17 cellular contexts compared by ENCODE assay signal in genomic region chr2:113056501-113056900, GRCh38. TPM values are rescaled to one million over a fixed set of nuclear protein-coding genes. Genes with fewer than 3 reads are reported as not detected.
"Had no signal": no experiment of that assay in that cellular context is flagged by ENCODE, and none has a peak within 500 bp of the region (broad histone marks: within the 10 kb centered on the region; RNA-seq: fewer than 3 reads in every experiment).

No MANE protein-coding gene starts in this region.

- ATAC-seq: activated T-cell treated with anti-CD3 and anti-CD28 coated beads, Interleukin-2, amount 50 U/mL, for 72 hours; body of pancreas; naive thymus-derived CD8-positive, alpha-beta T cell; stimulated activated naive B cell treated with anti-CD40 and anti-IgM and Interleukin-4, amounts not matched to agents 10 μg/mL and 1 μg/mL and 100 μg/mL, for 72 hours; WTC11 had no signal

- DNase-seq: activated CD4-positive, alpha-beta T cell treated with anti-CD3 and anti-CD28 coated beads, Interleukin-2, amount 10 ng/mL, durations not matched to agents 7 days and 5 days; activated T-cell treated with anti-CD3 and anti-CD28 coated beads, Interleukin-2, amount 50 U/mL, for 72 hours; amygdala; body of pancreas; caudate nucleus; hypothalamus; kidney; left ventricle myocardium inferior; naive thymus-derived CD8-positive, alpha-beta T cell; stimulated activated CD4-positive, alpha-beta T cell treated with anti-CD3 and anti-CD28 coated beads, Interleukin-2, amount 100 ng/mL, for 48 hours; stimulated activated naive B cell treated with anti-CD40 and anti-IgM and Interleukin-4, amounts not matched to agents 10 μg/mL and 1 μg/mL and 100 μg/mL, for 72 hours; T-helper 2 cell; trophoblast cell had no signal

- H3K36me3 ChIP-seq: esophagus muscularis mucosa, left ventricle myocardium inferior had no signal

- H3K27me3 ChIP-seq: body of pancreas, esophagus muscularis mucosa had no signal

- H3K27ac ChIP-seq: body of pancreas, coronary artery, esophagus muscularis mucosa, left ventricle myocardium inferior, parathyroid adenoma had no signal

- H3K4me1 ChIP-seq: body of pancreas, esophagus muscularis mucosa, left ventricle myocardium inferior, parathyroid adenoma had no signal

- H3K9me3 ChIP-seq: body of pancreas had no signal

- FAIRE-seq: kidney had no signal

- H3K4me3 ChIP-seq: body of pancreas, coronary artery, esophagus muscularis mucosa, left ventricle myocardium inferior had no signal

RNA-seq across cellular contexts. Expression of gene IL36RN, which starts 2.5 kb away (rescaled TPM):
- polyA plus RNA-seq: naive thymus-derived CD8-positive, alpha-beta T cell had no signal

RNA-seq across cellular contexts. Expression of gene IL36B, which starts 3.8 kb away (rescaled TPM):
- polyA plus RNA-seq: naive thymus-derived CD8-positive, alpha-beta T cell had no signal

RNA-seq across cellular contexts. Expression of gene IL1F10, which starts 11.3 kb away (rescaled TPM):
- polyA plus RNA-seq: naive thymus-derived CD8-positive, alpha-beta T cell had no signal
